ENCODE assay signal across 23 cellular contexts in genomic region chr7:46651070-46651469, GRCh38.
A peak's percentile ranks its signal among the peaks of the same experiment; 100 is the strongest.
DNase-seq lines count a peak whose midpoint lies in the region; ATAC-seq and TF ChIP-seq lines count a peak whose summit lies in the region.
"Had no signal": no experiment of that assay in that cellular context is flagged by ENCODE, and none has a peak within 500 bp of the region (broad histone marks: within the 10 kb centered on the region; RNA-seq: fewer than 3 reads in every experiment).

No MANE protein-coding gene starts in this region.

- no peaks in the 10 kb centered on the region for H3K79me2 ChIP-seq in GM23338 (replicated peaks; ENCODE audit: insufficient read depth)

- peaks cover 3% of the 10 kb centered on the region for H3K27me3 Mint-ChIP-seq in GM23338 (ENCODE audit: insufficient read depth, low read depth, poor library complexity)
- H3K27me3 Mint-ChIP-seq: effector memory CD8-positive, alpha-beta T cell had no signal

- in situ Hi-C loops in GM13977 (cut with MboI; ENCODE audit: low pct_unique_long_range_greater_than_20kb, low sequenced_read_pairs, unreplicated experiment), result no loop called here

- H3K4me1 ChIP-seq in GM23338 (ENCODE audit: insufficient read depth) (no peaks in the 10 kb centered on the region), prostate gland (replicated peaks) (no peaks in the 10 kb centered on the region)
- H3K4me1 ChIP-seq: adrenal gland, left ventricle myocardium inferior, right lobe of liver, upper lobe of left lung had no signal

- no peaks in the 10 kb centered on the region for H3K9me3 ChIP-seq in prostate gland
- H3K9me3 ChIP-seq: adrenal gland, left ventricle myocardium inferior, right lobe of liver had no signal

- H4K20me1 ChIP-seq in GM23338 (replicated peaks; ENCODE audit: insufficient read depth), result no peaks in the 10 kb centered on the region

- no peak for TF ChIP-seq CTCF in GM23338 (conservative IDR thresholded peaks at IDR 0.05; ENCODE audit: low read depth in 2 of 2)
- TF ChIP-seq CTCF in RWPE1 (conservative IDR thresholded peaks at IDR 0.05; ENCODE audit: low read depth), result no peak
- TF ChIP-seq CTCF in prostate gland (IDR thresholded peaks at IDR 0.05), result no peak
- no peak for TF ChIP-seq CTCF in GM13977 (IDR thresholded peaks at IDR 0.05; ENCODE audit: extremely low read depth, insufficient read depth, missing control alignments)

- H3K36me3 ChIP-seq in GM23338 (ENCODE audit: insufficient read depth) (no peaks in the 10 kb centered on the region; the same call in 1 of the 2 replicates), prostate gland (no peaks in the 10 kb centered on the region)
- H3K36me3 ChIP-seq: adrenal gland, left ventricle myocardium inferior, right lobe of liver, upper lobe of left lung had no signal

- H3K27ac ChIP-seq in GM23338 (ENCODE audit: low read depth) (no peak overlapping the region), RWPE1 (no peak overlapping the region), prostate gland (no peak overlapping the region)
- H3K27ac ChIP-seq: adrenal gland, left ventricle myocardium inferior, right lobe of liver, SK-N-MC had no signal

- H3K27me3 ChIP-seq in GM23338 (ENCODE audit: insufficient read depth), result no peaks in the 10 kb centered on the region
- H3K27me3 ChIP-seq in prostate gland (replicated peaks; ENCODE audit: insufficient read depth), result no peaks in the 10 kb centered on the region
- H3K27me3 ChIP-seq: adrenal gland, right lobe of liver, upper lobe of left lung had no signal

- H3K4me1 Mint-ChIP-seq in GM23338, result peaks cover 4% of the 10 kb centered on the region; the same call in 2 of the 3 replicates

- POLR2A ChIA-PET in RWPE1 (lab: Yijun Ruan, JAX; ENCODE audit: low non-redundant PET), result interaction anchor here (0.7 kb wide), 1 partner anchor 259 kb away, joined by 3 read pairs; no protein-coding TSS in a partner anchor

- H3K9me3 Mint-ChIP-seq in GM23338, result peaks cover 22% of the 10 kb centered on the region

- H2AFZ ChIP-seq in GM23338, result no peak overlapping the region

- no peaks in the 10 kb centered on the region for H3F3A ChIP-seq in GM23338 (replicated peaks; ENCODE audit: low read depth)

- peaks cover 14% of the 10 kb centered on the region for H3K36me3 Mint-ChIP-seq in GM23338 (ENCODE audit: low read depth)
- H3K36me3 Mint-ChIP-seq: CD4-positive, alpha-beta memory T cell had no signal

- peak; percentile 20 for DNase-seq in GM23338 (ENCODE audit: low spot score)
- peak; percentile 84 for DNase-seq in RWPE1 (ENCODE audit: low spot score)
- DNase-seq in glomerular visceral epithelial cell (ENCODE audit: extremely low spot score), result peak; percentile 30
- peak; percentile 26 for DNase-seq in prostate gland (ENCODE audit: low spot score)
- no peak for DNase-seq in GM13977 (ENCODE audit: low spot score)
- DNase-seq: adrenal gland; CD4-positive, alpha-beta memory T cell; central memory CD4-positive, alpha-beta T cell; effector memory CD8-positive, alpha-beta T cell; IMR-90; left ventricle myocardium inferior; MV-4-11; NCI-H2081; occipital lobe; OCI-M1; right lobe of liver; stimulated activated naive CD4-positive, alpha-beta T cell had no signal

- ATAC-seq in GM23338, result no peak
- ATAC-seq in HG02571 (IDR thresholded peaks at IDR 0.05; ENCODE audit: unreplicated experiment), result no peak
- no peak for ATAC-seq in HG03342 (IDR thresholded peaks at IDR 0.05; ENCODE audit: unreplicated experiment)
- no peak for ATAC-seq in GM19467 (IDR thresholded peaks at IDR 0.05; ENCODE audit: unreplicated experiment)
- ATAC-seq: activated CD4-positive, CD25-positive, alpha-beta regulatory T cell treated with anti-CD3 and anti-CD28 coated beads, Interleukin-2, amount 50 U/mL, for 24 hours; effector memory CD8-positive, alpha-beta T cell; right lobe of liver had no signal

- TF ChIP-seq POLR2A in prostate gland (IDR thresholded peaks at IDR 0.05), result no peak

- peaks cover 25% of the 10 kb centered on the region for H3K9me2 ChIP-seq in GM23338 (ENCODE audit: insufficient read depth)

- CTCF ChIA-PET in RWPE1 (lab: Yijun Ruan, JAX), result no interaction called here

- H3K4me3 Mint-ChIP-seq in GM23338, result no peak overlapping the region
- H3K4me3 Mint-ChIP-seq: CD4-positive, alpha-beta memory T cell; effector memory CD8-positive, alpha-beta T cell had no signal

- WGBS in prostate gland, result 44% methylated on average over 2 of the region's 2 CpGs

- H3K4me3 ChIP-seq in GM23338 (no peak overlapping the region), prostate gland (no peak overlapping the region)
- H3K4me3 ChIP-seq: adrenal gland, left ventricle myocardium inferior, right lobe of liver, SK-N-MC, upper lobe of left lung had no signal

- intact Hi-C loops in prostate gland (cut with DNase I), result no loop called here

- H3K4me2 ChIP-seq in GM23338, result no peak overlapping the region

- no peak overlapping the region for H3K27ac Mint-ChIP-seq in GM23338
- H3K27ac Mint-ChIP-seq: CD4-positive, alpha-beta memory T cell; effector memory CD8-positive, alpha-beta T cell had no signal

TF ChIP-seq in GM23338, 12 proteins besides CTCF, POLR2A, EP300 and RAD21 (continues in another document):
- TF ChIP-seq ZNF331 (CRISPR knock-in tag; IDR thresholded peaks at IDR 0.05; ENCODE audit: low read depth) (no peak), ETS1 (IDR thresholded peaks at IDR 0.05) (no peak), EZH2phosphoT487 (IDR thresholded peaks at IDR 0.05; ENCODE audit: unreplicated experiment) (no peak), ZNF114 (CRISPR knock-in tag; IDR thresholded peaks at IDR 0.05) (no peak), EZH2 (IDR thresholded peaks at IDR 0.05; ENCODE audit: low read depth, unreplicated experiment) (no peak), NANOG (IDR thresholded peaks at IDR 0.05; ENCODE audit: borderline replicate concordance) (no peak), ZNF462 (CRISPR knock-in tag; IDR thresholded peaks at IDR 0.05) (no peak), POLR2AphosphoS5 (IDR thresholded peaks at IDR 0.05; ENCODE audit: low read depth) (no peak)
